In genomic region chr10:125014984-125015944, GRCh38 we compare ENCODE assay signal across 14 cellular contexts.
DNase-seq lines count a peak whose midpoint lies in the region; ATAC-seq and TF ChIP-seq lines count a peak whose summit lies in the region.
"Had no signal": no experiment of that assay in that cellular context is flagged by ENCODE, and none has a peak within 500 bp of the region (broad histone marks: within the 10 kb centered on the region; RNA-seq: fewer than 3 reads in every experiment).

No MANE protein-coding gene starts in this region.

- H3K36me3 Mint-ChIP-seq in activated CD4-positive, alpha-beta T cell treated with anti-CD3 and anti-CD28 coated beads, Interleukin-2, amount 10 ng/mL, durations not matched to agents 24 days and 14 days (ENCODE audit: low read depth), result no peaks in the 10 kb centered on the region

- H3K27ac ChIP-seq in gastroesophageal sphincter (peak overlapping the region in 3 of 4 donors; percentile 55 to 78 (median 71)), ovary (peak overlapping the region; percentile 64 to 68), tibial artery (peak overlapping the region; percentile 85 to 90)
- H3K27ac ChIP-seq: 22Rv1, cardiac muscle cell had no signal

- H3K27me3 Mint-ChIP-seq in activated CD4-positive, alpha-beta T cell treated with anti-CD3 and anti-CD28 coated beads, Interleukin-2, amount 10 ng/mL, durations not matched to agents 24 days and 14 days, result peaks cover 24% of the 10 kb centered on the region

- peaks cover 0 to 84% (median 40%) of the 10 kb centered on the region in 3 donors for H3K4me1 ChIP-seq in gastroesophageal sphincter
- H3K4me1 ChIP-seq in ovary (ENCODE audit: insufficient read depth), result peaks cover 43% of the 10 kb centered on the region
- peaks cover 0 to 100% (median 95%) of the 10 kb centered on the region in 4 donors for H3K4me1 ChIP-seq in tibial artery

- no peak overlapping the region for H3K4me3 ChIP-seq in gastroesophageal sphincter
- no peak overlapping the region for H3K4me3 ChIP-seq in ovary
- peak overlapping the region; percentile 3 to 36 for H3K4me3 ChIP-seq in tibial artery
- H3K4me3 ChIP-seq: cardiac muscle cell had no signal

- TF ChIP-seq CTCF in gastroesophageal sphincter (IDR thresholded peaks at IDR 0.05), result no peak
- no peak for TF ChIP-seq CTCF in ovary (IDR thresholded peaks at IDR 0.05)
- TF ChIP-seq CTCF in tibial artery (IDR thresholded peaks at IDR 0.05), result peak in 1 of 2 experiments; percentile 4

- H3K4me3 Mint-ChIP-seq in activated CD4-positive, alpha-beta T cell treated with anti-CD3 and anti-CD28 coated beads, Interleukin-2, amount 10 ng/mL, durations not matched to agents 24 days and 14 days, result no peak overlapping the region

- H3K36me3 ChIP-seq in gastroesophageal sphincter, result peaks cover 0 to 26% of the 10 kb centered on the region in 2 donors
- no peaks in the 10 kb centered on the region for H3K36me3 ChIP-seq in ovary
- no peaks in the 10 kb centered on the region for H3K36me3 ChIP-seq in tibial artery
- H3K36me3 ChIP-seq: cardiac muscle cell had no signal

- no peaks in the 10 kb centered on the region for H3K27me3 ChIP-seq in gastroesophageal sphincter
- no peaks in the 10 kb centered on the region for H3K27me3 ChIP-seq in ovary
- H3K27me3 ChIP-seq in tibial artery, result no peaks in the 10 kb centered on the region
- H3K27me3 ChIP-seq: cardiac muscle cell had no signal

- WGBS in gastroesophageal sphincter (ENCODE audit: low coverage in 1 of 2), 2 donors, result 49 to 64% methylated on average over 11 to 13 of the region's 35 CpGs
- WGBS in ovary, 3 donors, result 43 to 52% (median 45%) methylated on average over 35 of the region's 35 CpGs

- H3K9me3 ChIP-seq in gastroesophageal sphincter (no peaks in the 10 kb centered on the region), ovary (no peaks in the 10 kb centered on the region), tibial artery (no peaks in the 10 kb centered on the region)

- TF ChIP-seq POLR2A in gastroesophageal sphincter (IDR thresholded peaks at IDR 0.05) (no peak), ovary (IDR thresholded peaks at IDR 0.05) (no peak)

- H3K4me1 Mint-ChIP-seq in activated CD4-positive, alpha-beta T cell treated with anti-CD3 and anti-CD28 coated beads, Interleukin-2, amount 10 ng/mL, durations not matched to agents 24 days and 14 days, result peaks cover 4% of the 10 kb centered on the region

- ATAC-seq in gastroesophageal sphincter, result peak; percentile 15

- H3K9me3 Mint-ChIP-seq in activated CD4-positive, alpha-beta T cell treated with anti-CD3 and anti-CD28 coated beads, Interleukin-2, amount 10 ng/mL, durations not matched to agents 24 days and 14 days, result no peaks in the 10 kb centered on the region

- no peak overlapping the region for H3K27ac Mint-ChIP-seq in activated CD4-positive, alpha-beta T cell treated with anti-CD3 and anti-CD28 coated beads, Interleukin-2, amount 10 ng/mL, durations not matched to agents 24 days and 14 days

- intact Hi-C loops in activated CD4-positive, alpha-beta T cell treated with anti-CD3 and anti-CD28 coated beads, Interleukin-2, amount 10 ng/mL, durations not matched to agents 24 days and 14 days (cut with micrococcal nuclease), result no loop called here
- intact Hi-C loops in ovary (cut with DNase I) (no loop called here), tibial artery (cut with DNase I; ENCODE audit: low total_unique reads) (no loop called here)

- TF ChIP-seq EP300 in gastroesophageal sphincter (IDR thresholded peaks at IDR 0.05), result no peak
- TF ChIP-seq EP300 in ovary (IDR thresholded peaks at IDR 0.05), result no peak

- DNase-seq in activated CD4-positive, alpha-beta T cell treated with anti-CD3 and anti-CD28 coated beads, Interleukin-2, amount 10 ng/mL, durations not matched to agents 24 days and 14 days, result peak; percentile 66
- DNase-seq in activated CD4-positive, alpha-beta T cell treated with anti-CD3 and anti-CD28 coated beads for 4 hours, result no peak
- DNase-seq in ovary (peak in 1 of 5 donors; percentile 73), tibial artery (peak; percentile 71 to 89), NCI-H187 treated with DMSO at 0.1 percent for 48 hours (lab: John Stamatoyannopoulos, UW) (no peak), NCI-H510A (lab: John Stamatoyannopoulos, UW) (no peak)
- no peak for DNase-seq in stimulated activated CD4-positive, alpha-beta T cell treated with anti-CD3 and anti-CD28 coated beads, Interleukin-2, amount 100 ng/mL, for 48 hours
- DNase-seq: activated CD8-positive, alpha-beta memory T cell treated with anti-CD3 and anti-CD28 coated beads, Interleukin-2, amount 50 U/mL, for 4 hours; NCI-H82; stimulated activated CD4-positive, alpha-beta T cell treated with anti-CD3 and anti-CD28 coated beads, Interleukin-2, amount 100 ng/mL, for 24 hours; SW 1271 had no signal

Comparison
In these comparisons a context has a peak if more than half of its experiments do, and no peak if none do; other contexts are left out.
1. DNase-seq: peak in activated CD4-positive, alpha-beta T cell treated with anti-CD3 and anti-CD28 coated beads, Interleukin-2, amount 10 ng/mL, durations not matched to agents 24 days and 14 days (single experiment) and tibial artery (2 of 2); none in activated CD4-positive, alpha-beta T cell treated with anti-CD3 and anti-CD28 coated beads for 4 hours (0 of 2), NCI-H187 treated with DMSO at 0.1 percent for 48 hours (single experiment), stimulated activated CD4-positive, alpha-beta T cell treated with anti-CD3 and anti-CD28 coated beads, Interleukin-2, amount 100 ng/mL, for 48 hours (0 of 2) and NCI-H510A (single experiment).
2. H3K4me3 ChIP-seq: peak in tibial artery (2 of 2); none in gastroesophageal sphincter (0 of 2) and ovary (single experiment).
3. Peak in every context shown above with its lines, with median percentiles within 50 percentile points of each other: H3K27ac ChIP-seq.